Comparison of ENCODE assay signal across 13 cellular contexts in the genomic region with DNA sequence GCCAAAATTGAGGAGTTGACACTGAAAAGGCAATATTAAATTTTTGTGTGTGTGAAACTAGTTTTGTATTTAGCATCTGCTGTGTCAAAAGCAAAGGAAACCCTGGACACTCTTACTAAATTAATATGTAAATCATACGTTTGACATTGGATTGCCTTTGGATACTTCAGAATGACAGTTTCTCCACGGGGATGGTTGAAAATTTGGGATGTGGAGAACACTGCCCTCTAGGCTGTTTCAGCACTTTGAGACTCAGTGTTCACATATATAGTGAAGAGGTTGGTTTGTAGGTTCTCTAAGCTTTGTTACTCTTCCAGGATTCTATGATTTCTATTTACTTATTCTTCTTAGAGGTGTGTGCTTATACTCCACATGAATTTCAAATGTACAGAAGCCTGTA. TPM values are rescaled to one million over a fixed set of nuclear protein-coding genes. Genes with fewer than 3 reads are reported as not detected.
DNase-seq lines count a peak whose midpoint lies in the region; ATAC-seq, FAIRE-seq and TF ChIP-seq lines count a peak whose summit lies in the region.
"Had no signal": no experiment of that assay in that cellular context is flagged by ENCODE, and none has a peak within 500 bp of the region (broad histone marks: within the 10 kb centered on the region; RNA-seq: fewer than 3 reads in every experiment).

No MANE protein-coding gene starts in this region.

- 26% methylated on average over 2 of the region's 2 CpGs for WGBS in right cardiac atrium

- no peaks in the 10 kb centered on the region for H4K20me1 ChIP-seq in MM.1S (ENCODE audit: insufficient read depth, low read length)

- ATAC-seq in right cardiac atrium (no peak), left lung (no peak), esophagus mucosa (no peak), HG03196 (IDR thresholded peaks at IDR 0.05; ENCODE audit: unreplicated experiment) (no peak)
- ATAC-seq: activated T-cell treated with anti-CD3 and anti-CD28 coated beads, Interleukin-2, amount 50 U/mL, for 4 hours had no signal

- H3K4me1 ChIP-seq in cardiac muscle cell (ENCODE audit: low read depth) (no peaks in the 10 kb centered on the region), right cardiac atrium (ENCODE audit: control insufficient read depth, insufficient read depth, low read length) (no peaks in the 10 kb centered on the region), left lung (peaks cover 0 to 10% of the 10 kb centered on the region in 2 donors), MM.1S (ENCODE audit: low read length) (no peaks in the 10 kb centered on the region)

- no peak overlapping the region for H3K9ac ChIP-seq in MM.1S (ENCODE audit: low read length)

- H3K79me2 ChIP-seq in MM.1S (ENCODE audit: low read length) = no peaks in the 10 kb centered on the region

- no peaks in the 10 kb centered on the region for H3K36me3 ChIP-seq in cardiac muscle cell
- no peaks in the 10 kb centered on the region for H3K36me3 ChIP-seq in left lung
- H3K36me3 ChIP-seq in MM.1S (replicated peaks; ENCODE audit: insufficient read depth, low read length) = no peaks in the 10 kb centered on the region

- no peak overlapping the region for H3K4me2 ChIP-seq in MM.1S (ENCODE audit: low read depth, low read length)

- H3K4me3 ChIP-seq in cardiac muscle cell = peak overlapping the region; percentile 47
- H3K4me3 ChIP-seq in right cardiac atrium (ENCODE audit: low read length) = no peak overlapping the region
- no peak overlapping the region for H3K4me3 ChIP-seq in left lung
- H3K4me3 ChIP-seq in MM.1S (ENCODE audit: low read length) = no peak overlapping the region

- no peaks in the 10 kb centered on the region for H3K9me3 ChIP-seq in cardiac muscle cell (ENCODE audit: low read depth)
- no peaks in the 10 kb centered on the region for H3K9me3 ChIP-seq in right cardiac atrium (ENCODE audit: control insufficient read depth, low read length)
- no peaks in the 10 kb centered on the region for H3K9me3 ChIP-seq in left lung
- no peaks in the 10 kb centered on the region for H3K9me3 ChIP-seq in MM.1S (replicated peaks; ENCODE audit: insufficient read depth, low read length)

- DNase-seq in cardiac muscle cell (ENCODE audit: low read depth in 1 of 2, low spot score in 1 of 2) (peak in 1 of 2 donors; percentile 27), right cardiac atrium (no peak), left lung (no peak), MM.1S (no peak)
- DNase-seq: activated T-cell treated with anti-CD3 and anti-CD28 coated beads, Interleukin-2, amount 50 U/mL, for 4 hours; CD4-positive, alpha-beta memory T cell; stimulated activated CD4-positive, alpha-beta T cell treated with anti-CD3 and anti-CD28 coated beads, Interleukin-15, amount 100 ng/mL, for 24 hours; stimulated activated naive CD4-positive, alpha-beta T cell; T1000 had no signal

- TF ChIP-seq CTCF in cardiac muscle cell (IDR thresholded peaks at IDR 0.05; ENCODE audit: low read depth, low read length) = no peak
- TF ChIP-seq CTCF in VCaP (conservative IDR thresholded peaks at IDR 0.05) = peak; percentile 47
- TF ChIP-seq CTCF in left lung (IDR thresholded peaks at IDR 0.05) = no peak
- TF ChIP-seq CTCF in MM.1S (IDR thresholded peaks at IDR 0.05; ENCODE audit: low read length) = no peak

- peak; percentile 33 for FAIRE-seq in islet of Langerhans (lab: Jason Lieb, UNC)

- H3F3A ChIP-seq in MM.1S (ENCODE audit: insufficient read depth, low read length) = no peaks in the 10 kb centered on the region

- H3K27me3 ChIP-seq in cardiac muscle cell (peaks cover 15% of the 10 kb centered on the region), right cardiac atrium (ENCODE audit: control insufficient read depth, insufficient read depth) (peaks cover 3% of the 10 kb centered on the region), left lung (peaks cover 32 to 51% of the 10 kb centered on the region in 2 donors), MM.1S (replicated peaks; ENCODE audit: insufficient read depth, low read length) (no peaks in the 10 kb centered on the region)

- H3K9me2 ChIP-seq in MM.1S (replicated peaks; ENCODE audit: insufficient read depth, low read length) = no peaks in the 10 kb centered on the region

- no peak overlapping the region for H2AFZ ChIP-seq in MM.1S (ENCODE audit: low read length)

- intact Hi-C loops in right cardiac atrium (cut with DNase I) (loop anchor here in 1 of 4 donors (5.0 kb wide), 1 partner anchor 214 kb away; no protein-coding TSS in a partner anchor), left lung (cut with DNase I) (no loop called here)

- no peak overlapping the region for H3K27ac ChIP-seq in cardiac muscle cell
- H3K27ac ChIP-seq in right cardiac atrium (ENCODE audit: low read length) = no peak overlapping the region
- no peak overlapping the region for H3K27ac ChIP-seq in VCaP
- no peak overlapping the region for H3K27ac ChIP-seq in left lung
- no peak overlapping the region for H3K27ac ChIP-seq in MM.1S (ENCODE audit: low read length)

RNA-seq across cellular contexts. Expression of a gene that starts 3.0 kb away (rescaled TPM):
- 39.4 and 47.1 TPM in 2 replicates for total RNA-seq in cardiac muscle cell
- 13.5 and 18.6 TPM in 2 replicates for polyA plus RNA-seq in cardiac muscle cell
- 1 to 10 TPM in 1 of 4 donors, under 1 TPM in 2, not detected in 1; 0.29 to 2.1 (median 0.48) TPM for total RNA-seq in right cardiac atrium
- polyA plus RNA-seq in right cardiac atrium = 0.05 TPM
- total RNA-seq in left lung = 10 to 100 TPM in 1 of 2 donors, 1 to 10 TPM in 1; 4.9 to 22.2 TPM
- total RNA-seq in esophagus mucosa = 7.1 TPM
- total RNA-seq: activated T-cell treated with anti-CD3 and anti-CD28 coated beads, Interleukin-2, amount 50 U/mL, for 4 hours; CD4-positive, alpha-beta memory T cell had no signal
- polyA plus RNA-seq: CD4-positive, alpha-beta memory T cell had no signal
